ENCODE assay signal across 8 cellular contexts in the genomic region with DNA sequence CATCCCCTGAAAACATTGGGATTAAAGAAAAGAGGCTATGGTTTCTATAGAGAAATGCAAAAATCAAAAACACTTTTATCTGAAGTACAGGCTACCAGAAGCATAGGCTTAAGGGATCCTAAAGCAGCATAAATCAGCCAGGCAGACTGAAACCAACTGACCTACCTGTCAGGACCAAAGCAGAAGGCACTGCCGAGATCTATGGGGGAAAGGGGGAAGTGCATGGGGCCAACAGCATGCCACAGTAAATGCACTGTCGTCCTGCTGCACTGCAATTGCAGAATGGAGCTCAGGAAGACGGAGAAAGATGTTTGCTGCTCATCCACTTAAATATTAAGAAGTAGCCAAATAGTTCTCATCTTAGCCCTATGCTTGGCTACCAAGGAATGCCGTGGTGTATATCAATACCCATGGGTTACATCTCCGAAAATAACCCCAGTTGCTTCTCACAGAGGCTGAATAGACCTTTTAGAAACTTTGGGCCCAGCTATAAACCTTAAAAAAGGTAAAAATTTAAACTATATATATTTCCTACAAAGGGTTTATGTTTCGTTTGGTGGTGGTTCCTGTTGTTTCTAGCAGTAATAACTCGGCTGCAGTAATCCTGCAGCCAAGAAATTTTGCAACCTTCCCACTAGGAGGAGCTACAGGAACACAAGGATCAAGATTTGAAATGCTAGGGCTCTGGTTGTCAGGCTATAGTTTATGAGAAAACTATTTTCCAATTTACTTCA.
DNase-seq lines count a peak whose midpoint lies in the region; ATAC-seq, FAIRE-seq and TF ChIP-seq lines count a peak whose summit lies in the region.

No MANE protein-coding gene starts in this region.

- H3K9me3 ChIP-seq in upper lobe of right lung = no peaks in the 10 kb centered on the region

- H3K27ac ChIP-seq in upper lobe of right lung = no peak overlapping the region

- H3K4me1 ChIP-seq in upper lobe of right lung = no peaks in the 10 kb centered on the region

- ATAC-seq in GM19395 (IDR thresholded peaks at IDR 0.05; ENCODE audit: unreplicated experiment) = peak; percentile 72
- peak; percentile 78 for ATAC-seq in upper lobe of right lung
- no peak for ATAC-seq in HG03159 (IDR thresholded peaks at IDR 0.05; ENCODE audit: unreplicated experiment)

- peak; percentile 54 for DNase-seq in Ammon's horn (ENCODE audit: low spot score)
- peak; percentile 8 for DNase-seq in NCI-H1048 (lab: John Stamatoyannopoulos, UW)
- DNase-seq in astrocyte of the cerebellum (ENCODE audit: low read depth) = peak; percentile 23
- no peak for DNase-seq in upper lobe of right lung
- no peak for DNase-seq in stimulated activated naive CD4-positive, alpha-beta T cell treated with Interleukin-2 at 50 U/mL for 16 hours (lab: John Stamatoyannopoulos, UW)

- in situ Hi-C loops in astrocyte of the cerebellum (cut with HindIII; ENCODE audit: low sequenced_read_pairs) = no loop called here

- no peak overlapping the region for H3K4me3 ChIP-seq in astrocyte of the cerebellum (ENCODE audit: low read depth, low read length)
- no peak overlapping the region for H3K4me3 ChIP-seq in upper lobe of right lung

- intact Hi-C loops in upper lobe of right lung (cut with DNase I) = no loop called here

- TF ChIP-seq CTCF in astrocyte of the cerebellum (IDR thresholded peaks at IDR 0.05; ENCODE audit: low read depth, low read length, missing control alignments) (peak; percentile 61), upper lobe of right lung (IDR thresholded peaks at IDR 0.05) (peak; percentile 57)

- no peaks in the 10 kb centered on the region for H3K36me3 ChIP-seq in upper lobe of right lung

- peak; percentile 97 for FAIRE-seq in islet of Langerhans (lab: Jason Lieb, UNC)

- H3K27me3 ChIP-seq in upper lobe of right lung = no peaks in the 10 kb centered on the region

Comparison
In these comparisons a context has a peak if more than half of its experiments do, and no peak if none do; other contexts are left out.
1. DNase-seq: peak in Ammon's horn (single experiment), NCI-H1048 (single experiment) and astrocyte of the cerebellum (single experiment); none in upper lobe of right lung (single experiment) and stimulated activated naive CD4-positive, alpha-beta T cell treated with Interleukin-2 at 50 U/mL for 16 hours (single experiment).